ENCODE assay signal across 2 cellular contexts in genomic region chr2:21916934-21917522, GRCh38.
TF ChIP-seq lines count a peak whose summit lies in the region.

No MANE protein-coding gene starts in this region.

TF ChIP-seq in A549, 52 proteins besides CTCF, POLR2A, EP300 and RAD21:
- peak; percentile 48; the same call in 1 of the 2 replicates for TF ChIP-seq REST (IDR thresholded peaks at IDR 0.05)
- TF ChIP-seq FOSB (CRISPR knock-in tag; IDR thresholded peaks at IDR 0.05), result no peak

TF ChIP-seq in GM23338, 12 proteins besides CTCF, POLR2A, EP300 and RAD21:
- TF ChIP-seq ZNF114 (CRISPR knock-in tag; IDR thresholded peaks at IDR 0.05) (no peak), REST (IDR thresholded peaks at IDR 0.05; ENCODE audit: unreplicated experiment) (peak; percentile 46), JUNB (IDR thresholded peaks at IDR 0.05; ENCODE audit: unreplicated experiment) (no peak), EZH2phosphoT487 (IDR thresholded peaks at IDR 0.05; ENCODE audit: unreplicated experiment) (no peak)
